8 cellular contexts compared by ENCODE assay signal in genomic region chr1:75786901-75787455, GRCh38. TPM values are rescaled to one million over a fixed set of nuclear protein-coding genes. Genes with fewer than 3 reads are reported as not detected.
DNase-seq lines count a peak whose midpoint lies in the region; ATAC-seq and TF ChIP-seq lines count a peak whose summit lies in the region.

No MANE protein-coding gene starts in this region.

- peak overlapping the region; percentile 88 for H3K4me3 ChIP-seq in PC-9

- no peaks in the 10 kb centered on the region for H3K9me3 ChIP-seq in PC-9 (ENCODE audit: insufficient read depth, low read depth)

- H3F3A ChIP-seq in PC-9 (ENCODE audit: insufficient read depth, low read depth): peaks cover 50% of the 10 kb centered on the region

- H3K9me3 Mint-ChIP-seq in Calu3 (ENCODE audit: low read depth, unreplicated experiment) (no peaks in the 10 kb centered on the region), osteocyte (ENCODE audit: unreplicated experiment) (no peaks in the 10 kb centered on the region)

- H3K9me2 ChIP-seq in PC-9 (ENCODE audit: insufficient read depth): no peaks in the 10 kb centered on the region

- H3K27ac ChIP-seq in PC-9: peak overlapping the region; percentile 81
- H3K27ac ChIP-seq in epithelial cell of prostate: peak overlapping the region; percentile 85

- H3K27me3 Mint-ChIP-seq in Calu3 (ENCODE audit: unreplicated experiment) (no peaks in the 10 kb centered on the region), osteocyte (ENCODE audit: unreplicated experiment) (no peaks in the 10 kb centered on the region)

- H3K36me3 ChIP-seq in PC-9 (ENCODE audit: low read depth): peaks cover 52% of the 10 kb centered on the region

- POLR2A ChIA-PET in PC-9 (lab: Charles Lee; ENCODE audit: unreplicated experiment): interaction anchor here (0.6 kb wide), 1 partner anchor 224 kb away, joined by 4 read pairs; no protein-coding TSS in a partner anchor

- no peak for DNase-seq in Calu3
- DNase-seq in PC-9: no peak
- no peak for DNase-seq in epithelial cell of prostate (ENCODE audit: low read depth, low spot score)
- DNase-seq in osteocyte (ENCODE audit: extremely low spot score, unreplicated experiment): no peak
- DNase-seq in DMS153 treated with DMSO at 0.1 percent for 48 hours (lab: John Stamatoyannopoulos, UW; ENCODE audit: unreplicated experiment): no peak
- no peak for DNase-seq in NCI-H1092 treated with DMSO at 0.1 percent for 48 hours (lab: John Stamatoyannopoulos, UW)

- TF ChIP-seq CTCF in Calu3 (IDR thresholded peaks at IDR 0.05; ENCODE audit: unreplicated experiment): no peak
- no peak for TF ChIP-seq CTCF in PC-9 (conservative IDR thresholded peaks at IDR 0.05)
- no peak for TF ChIP-seq CTCF in osteocyte (IDR thresholded peaks at IDR 0.05)

- no peak for ATAC-seq in GM21737 (IDR thresholded peaks at IDR 0.05; ENCODE audit: unreplicated experiment)
- no peak for ATAC-seq in HG03135 (IDR thresholded peaks at IDR 0.05; ENCODE audit: unreplicated experiment)

- H3K27ac Mint-ChIP-seq in Calu3 (ENCODE audit: unreplicated experiment): peak overlapping the region; percentile 94
- peak overlapping the region; percentile 95 for H3K27ac Mint-ChIP-seq in osteocyte (ENCODE audit: unreplicated experiment)

- no peak overlapping the region for H2AFZ ChIP-seq in PC-9

- BruUV-seq in Calu3 (replicated peaks; lab: Mats Ljungman, UMichigan) (no TSS peak), PC-9 (replicated peaks; lab: Mats Ljungman, UMichigan) (no TSS peak)

- H4K20me1 ChIP-seq in PC-9 (ENCODE audit: insufficient read depth): peaks cover 52% of the 10 kb centered on the region

- intact Hi-C loops in Calu3 (cut with micrococcal nuclease; ENCODE audit: unreplicated experiment) (no loop called here), PC-9 (cut with micrococcal nuclease; ENCODE audit: unreplicated experiment) (loop anchor here (1.0 kb wide), 1 partner anchor 63 kb away; the partner anchor contains the start of gene ACADM)

- peaks cover 66% of the 10 kb centered on the region for H3K36me3 Mint-ChIP-seq in Calu3 (ENCODE audit: insufficient read depth, unreplicated experiment)
- H3K36me3 Mint-ChIP-seq in osteocyte (ENCODE audit: unreplicated experiment): peaks cover 32% of the 10 kb centered on the region

- peaks cover 29% of the 10 kb centered on the region for H3K4me1 Mint-ChIP-seq in Calu3 (ENCODE audit: low read depth, unreplicated experiment)
- peaks cover 49% of the 10 kb centered on the region for H3K4me1 Mint-ChIP-seq in osteocyte (ENCODE audit: unreplicated experiment)

- peaks cover 59% of the 10 kb centered on the region for H3K79me2 ChIP-seq in PC-9 (ENCODE audit: low read depth)

- H3K4me2 ChIP-seq in PC-9: peak overlapping the region; percentile 86

- peaks cover 45% of the 10 kb centered on the region for H3K4me1 ChIP-seq in PC-9 (replicated peaks; ENCODE audit: insufficient read depth)

- H3K4me3 Mint-ChIP-seq in Calu3 (ENCODE audit: low read depth, unreplicated experiment) (peak overlapping the region; percentile 88), osteocyte (ENCODE audit: unreplicated experiment) (peak overlapping the region; percentile 98)

- no peaks in the 10 kb centered on the region for H3K27me3 ChIP-seq in PC-9 (ENCODE audit: insufficient read depth, low read depth)

- CTCF ChIA-PET in Calu3 (lab: Charles Lee) (no interaction called here), PC-9 (lab: Charles Lee) (interaction anchor here (0.6 kb wide), 1 partner anchor 57 kb away, joined by 15 read pairs; no protein-coding TSS in a partner anchor)

RNA-seq across cellular contexts. Expression of gene RABGGTB, which starts 0.9 kb away (rescaled TPM):
- total RNA-seq in Calu3 (2022): 98.8 and 105 TPM in 2 replicates
- 80.6 and 87.5 TPM in 2 replicates for total RNA-seq in PC-9 (2021)
- 59.9 and 62.5 TPM in 2 replicates for total RNA-seq in osteocyte

RNA-seq across cellular contexts. Expression of gene MSH4, which starts 9.7 kb away (rescaled TPM):
- total RNA-seq in Calu3 (2022) (0.54 and 0.83 TPM in 2 replicates), PC-9 (2021) (0.35 and 0.50 TPM in 2 replicates), osteocyte (0.62 and 0.68 TPM in 2 replicates)
